In genomic region chr13:19567820-19568534, GRCh38 we compare ENCODE assay signal across 12 cellular contexts. TPM values are rescaled to one million over a fixed set of nuclear protein-coding genes. Genes with fewer than 3 reads are reported as not detected.
DNase-seq lines count a peak whose midpoint lies in the region; ATAC-seq lines count a peak whose summit lies in the region.
"Had no signal": no experiment of that assay in that cellular context is flagged by ENCODE, and none has a peak within 500 bp of the region (broad histone marks: within the 10 kb centered on the region; RNA-seq: fewer than 3 reads in every experiment).

No MANE protein-coding gene starts in this region.

- peaks cover 16% of the 10 kb centered on the region for H3K4me1 Mint-ChIP-seq in memory B cell
- H3K4me1 Mint-ChIP-seq in activated CD4-positive, alpha-beta T cell treated with anti-CD3 and anti-CD28 coated beads, Interleukin-2, amount 10 ng/mL, durations not matched to agents 7 days and 5 days, result peaks cover 2% of the 10 kb centered on the region

- no peak overlapping the region for H3K4me3 Mint-ChIP-seq in memory B cell
- H3K4me3 Mint-ChIP-seq in activated CD4-positive, alpha-beta T cell treated with anti-CD3 and anti-CD28 coated beads, Interleukin-2, amount 10 ng/mL, durations not matched to agents 7 days and 5 days, result no peak overlapping the region

- DNase-seq in memory B cell (ENCODE audit: low spot score in 2 of 2) (no peak), NCI-H1436 (lab: John Stamatoyannopoulos, UW) (no peak), GDM1 (lab: John Stamatoyannopoulos, UW) (no peak), KBM-7 (no peak)
- no peak for DNase-seq in activated CD4-positive, alpha-beta T cell treated with anti-CD3 and anti-CD28 coated beads, Interleukin-2, amount 10 ng/mL, durations not matched to agents 7 days and 5 days
- DNase-seq: glutamatergic neuron, NCI-H146, posterior cingulate gyrus had no signal

- H3K27me3 Mint-ChIP-seq in memory B cell, result peaks cover 2% of the 10 kb centered on the region
- H3K27me3 Mint-ChIP-seq in activated CD4-positive, alpha-beta T cell treated with anti-CD3 and anti-CD28 coated beads, Interleukin-2, amount 10 ng/mL, durations not matched to agents 7 days and 5 days, result no peaks in the 10 kb centered on the region

- POLR2A ChIA-PET in activated CD4-positive, alpha-beta T cell treated with anti-CD3 and anti-CD28 coated beads, Interleukin-2, amount 10 ng/mL, durations not matched to agents 7 days and 5 days (lab: Charles Lee), result no interaction called here

- ATAC-seq in GM19023 (IDR thresholded peaks at IDR 0.05; ENCODE audit: unreplicated experiment) (peak; percentile 58), GM21737 (IDR thresholded peaks at IDR 0.05; ENCODE audit: unreplicated experiment) (peak; percentile 67), HG03139 (IDR thresholded peaks at IDR 0.05; ENCODE audit: unreplicated experiment) (peak; percentile 62), memory B cell (ENCODE audit: low read depth) (peak; percentile 24)

- in situ Hi-C loops in KBM-7 (cut with MboI; ENCODE audit: low pct_unique_long_range_greater_than_20kb, low sequenced_read_pairs), result no loop called here

- no peaks in the 10 kb centered on the region for H3K9me3 Mint-ChIP-seq in memory B cell
- H3K9me3 Mint-ChIP-seq in activated CD4-positive, alpha-beta T cell treated with anti-CD3 and anti-CD28 coated beads, Interleukin-2, amount 10 ng/mL, durations not matched to agents 7 days and 5 days, result no peaks in the 10 kb centered on the region

- no peak overlapping the region for H3K27ac Mint-ChIP-seq in memory B cell
- no peak overlapping the region for H3K27ac Mint-ChIP-seq in activated CD4-positive, alpha-beta T cell treated with anti-CD3 and anti-CD28 coated beads, Interleukin-2, amount 10 ng/mL, durations not matched to agents 7 days and 5 days

- no peaks in the 10 kb centered on the region for H3K36me3 Mint-ChIP-seq in memory B cell
- no peaks in the 10 kb centered on the region for H3K36me3 Mint-ChIP-seq in activated CD4-positive, alpha-beta T cell treated with anti-CD3 and anti-CD28 coated beads, Interleukin-2, amount 10 ng/mL, durations not matched to agents 7 days and 5 days (ENCODE audit: low read depth)

- CTCF ChIA-PET in activated CD4-positive, alpha-beta T cell treated with anti-CD3 and anti-CD28 coated beads, Interleukin-2, amount 10 ng/mL, durations not matched to agents 7 days and 5 days (lab: Charles Lee), result interaction anchor here (0.6 kb wide), 1 partner anchor 347 kb away, joined by 3 read pairs; no protein-coding TSS in a partner anchor

RNA-seq across cellular contexts. Expression of gene TPTE2, which starts 6.6 kb away (rescaled TPM):
- total RNA-seq in activated CD4-positive, alpha-beta T cell treated with anti-CD3 and anti-CD28 coated beads, Interleukin-2, amount 10 ng/mL, durations not matched to agents 7 days and 5 days, result under 1 TPM; 0.17 to 0.21 TPM
- total RNA-seq: lower leg skin had no signal
